In the genomic region with DNA sequence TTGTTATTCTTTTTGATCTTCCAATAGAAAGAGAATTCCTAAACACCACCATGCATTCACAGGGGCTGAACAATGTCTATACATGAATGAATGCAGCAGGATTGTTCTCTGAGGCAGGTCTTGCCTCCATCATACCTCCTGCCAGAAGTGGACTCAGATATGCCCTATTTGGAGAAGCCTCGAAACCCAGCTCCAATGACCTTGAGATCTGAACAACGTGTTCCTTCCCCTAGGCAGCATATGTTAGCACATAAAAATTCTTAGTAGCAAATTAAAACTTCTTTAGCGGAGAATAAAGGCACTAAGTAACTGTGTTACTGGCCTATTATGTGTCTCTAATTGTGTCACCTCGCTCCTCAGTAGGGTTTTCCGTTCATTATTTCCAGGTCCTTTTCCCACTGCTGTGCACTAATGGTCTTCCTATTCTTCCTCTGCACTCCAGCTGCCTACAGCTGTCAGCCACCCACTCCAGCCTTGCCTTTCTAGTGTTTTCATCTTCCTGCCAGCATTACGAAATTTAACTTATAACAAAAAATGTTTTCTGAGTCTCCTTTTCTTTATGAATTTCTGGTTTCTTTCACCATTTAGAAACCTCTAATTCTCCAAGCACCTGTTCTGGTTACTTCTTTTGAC, we compare ENCODE assay signal across 16 cellular contexts.
"Had no signal": no experiment of that assay in that cellular context is flagged by ENCODE, and none has a peak within 500 bp of the region (broad histone marks: within the 10 kb centered on the region; RNA-seq: fewer than 3 reads in every experiment).

No MANE protein-coding gene starts in this region.

- H3K36me3 ChIP-seq: adrenal gland, breast epithelium, left lung, sigmoid colon, thyroid gland had no signal

- FAIRE-seq: astrocyte, keratinocyte had no signal

- H3K9me3 ChIP-seq: adrenal gland, breast epithelium, left lung, sigmoid colon, thyroid gland had no signal

- ATAC-seq: activated CD4-positive, alpha-beta T cell treated with anti-CD3 and anti-CD28 coated beads for 36 hours; activated naive CD4-positive, alpha-beta T cell treated with anti-CD3 and anti-CD28 coated beads, Interleukin-2, amount 50 U/mL, for 72 hours; esophagus mucosa; left lung; naive thymus-derived CD4-positive, alpha-beta T cell had no signal

- DNase-seq: activated CD4-positive, alpha-beta T cell treated with anti-CD3 and anti-CD28 coated beads, Interleukin-2, amount 50 U/mL, for 48 hours; activated gamma-delta T cell treated with Interleukin-2 at 50 U/mL for 16 hours; adrenal gland; effector CD8-positive, alpha-beta T cell; left lung; naive thymus-derived CD4-positive, alpha-beta T cell; sigmoid colon; stimulated activated naive CD4-positive, alpha-beta T cell had no signal

- H3K4me2 ChIP-seq: hepatocyte had no signal

- H3K27ac ChIP-seq: adrenal gland, hepatocyte, left lung, sigmoid colon, thyroid gland had no signal

- H3K27me3 ChIP-seq: adrenal gland, breast epithelium, hepatocyte, left lung, sigmoid colon, thyroid gland had no signal

- H3K4me1 ChIP-seq: adrenal gland, breast epithelium, left lung, sigmoid colon, thyroid gland had no signal

- H3K4me3 ChIP-seq: adrenal gland, breast epithelium, hepatocyte, left lung, sigmoid colon, thyroid gland had no signal
